8 cellular contexts compared by ENCODE assay signal in the genomic region with DNA sequence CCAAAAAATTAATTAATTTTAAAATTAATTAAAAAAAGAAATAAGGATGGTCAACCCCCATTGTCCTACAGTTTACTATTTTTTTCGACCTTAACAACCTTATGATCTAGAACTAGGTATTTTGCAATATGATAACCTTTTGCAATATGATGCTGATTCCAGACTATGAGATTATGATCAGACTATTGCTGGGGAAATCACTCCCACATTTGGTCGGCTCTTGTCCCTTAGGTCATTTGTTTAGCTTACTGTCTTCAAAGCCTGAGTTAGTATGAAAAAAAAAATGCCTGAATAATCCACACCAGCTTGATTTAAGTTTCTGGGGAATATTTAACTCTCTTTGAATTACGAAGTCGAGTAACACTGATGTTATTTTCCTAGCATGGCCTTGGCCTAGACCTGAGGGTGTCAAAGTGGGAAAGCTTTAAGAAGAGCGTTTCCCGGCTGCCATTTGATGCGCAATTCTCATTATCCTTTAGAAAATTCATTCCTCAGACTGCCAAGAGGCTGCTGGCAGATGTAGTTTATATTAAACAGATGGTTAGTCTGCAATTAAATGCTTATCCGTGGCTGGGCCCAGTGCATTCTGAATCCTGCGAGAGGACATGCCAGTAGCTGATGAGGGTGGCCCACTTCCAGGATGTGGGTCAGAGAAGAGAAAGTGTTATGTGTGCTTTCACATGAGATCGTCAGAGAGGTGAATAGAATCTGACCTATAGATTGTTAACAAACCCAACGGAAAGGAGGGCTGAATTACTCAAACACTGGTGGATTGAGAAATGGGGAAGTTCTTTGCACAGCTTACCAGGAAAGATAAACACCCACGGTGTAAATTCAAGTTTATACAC.
A peak's percentile ranks its signal among the peaks of the same experiment; 100 is the strongest.
DNase-seq lines count a peak whose midpoint lies in the region; ATAC-seq and TF ChIP-seq lines count a peak whose summit lies in the region.

No MANE protein-coding gene starts in this region.

- H3K4me1 Mint-ChIP-seq in activated naive CD8-positive, alpha-beta T cell treated with anti-CD3 and anti-CD28 coated beads for 36 hours, result peaks cover 4% of the 10 kb centered on the region

- H3K27me3 ChIP-seq in uterus, result no peaks in the 10 kb centered on the region

- H3K4me3 ChIP-seq in uterus, result no peak overlapping the region

- no peak for TF ChIP-seq CTCF in uterus (IDR thresholded peaks at IDR 0.05)

- no peaks in the 10 kb centered on the region for H3K9me3 ChIP-seq in uterus

- H3K27me3 Mint-ChIP-seq in activated naive CD8-positive, alpha-beta T cell treated with anti-CD3 and anti-CD28 coated beads for 36 hours, result peaks cover 17% of the 10 kb centered on the region

- ATAC-seq in Right ventricle myocardium inferior, result peak; percentile 67

- peak overlapping the region; percentile 16 to 67 for H3K27ac ChIP-seq in uterus

- intact Hi-C loops in Right ventricle myocardium inferior (cut with DNase I) (no loop called here), cardiac septum (cut with DNase I) (no loop called here), uterus (cut with DNase I; ENCODE audit: low total_unique reads) (no loop called here)

- H3K36me3 ChIP-seq in uterus, result no peaks in the 10 kb centered on the region

- H3K36me3 Mint-ChIP-seq in activated naive CD8-positive, alpha-beta T cell treated with anti-CD3 and anti-CD28 coated beads for 36 hours, result no peaks in the 10 kb centered on the region

- no peak overlapping the region for H3K27ac Mint-ChIP-seq in activated naive CD8-positive, alpha-beta T cell treated with anti-CD3 and anti-CD28 coated beads for 36 hours

- no peak for TF ChIP-seq POLR2A in uterus (IDR thresholded peaks at IDR 0.05)

- H3K4me3 Mint-ChIP-seq in activated naive CD8-positive, alpha-beta T cell treated with anti-CD3 and anti-CD28 coated beads for 36 hours, result no peak overlapping the region

- no peaks in the 10 kb centered on the region for H3K9me3 Mint-ChIP-seq in activated naive CD8-positive, alpha-beta T cell treated with anti-CD3 and anti-CD28 coated beads for 36 hours

- H3K4me1 ChIP-seq in uterus, result no peaks in the 10 kb centered on the region

- DNase-seq in Right ventricle myocardium inferior (ENCODE audit: missing footprints) (peak; percentile 67), cardiac septum (ENCODE audit: low spot score) (no peak), iris pigment epithelial cell (ENCODE audit: low read depth) (peak; percentile 95), uterus (peak; percentile 65 to 73), UCSD-AML1 (lab: John Stamatoyannopoulos, UW; ENCODE audit: unreplicated experiment) (no peak), putamen (ENCODE audit: low spot score) (no peak), NCI-H146 (lab: John Stamatoyannopoulos, UW) (no peak)
- DNase-seq in activated naive CD8-positive, alpha-beta T cell treated with anti-CD3 and anti-CD28 coated beads for 36 hours, result peak; percentile 2

Comparison
In these comparisons a context has a peak if more than half of its experiments do, and no peak if none do; other contexts are left out.
1. DNase-seq: peak in Right ventricle myocardium inferior (single experiment), activated naive CD8-positive, alpha-beta T cell treated with anti-CD3 and anti-CD28 coated beads for 36 hours (single experiment), iris pigment epithelial cell (single experiment) and uterus (2 of 2); none in cardiac septum (single experiment), UCSD-AML1 (single experiment), putamen (single experiment) and NCI-H146 (single experiment).